In genomic region chr13:52128714-52129700, GRCh38 we compare ENCODE assay signal across 8 cellular contexts.
DNase-seq lines count a peak whose midpoint lies in the region; ATAC-seq lines count a peak whose summit lies in the region.

A gene with protein sequence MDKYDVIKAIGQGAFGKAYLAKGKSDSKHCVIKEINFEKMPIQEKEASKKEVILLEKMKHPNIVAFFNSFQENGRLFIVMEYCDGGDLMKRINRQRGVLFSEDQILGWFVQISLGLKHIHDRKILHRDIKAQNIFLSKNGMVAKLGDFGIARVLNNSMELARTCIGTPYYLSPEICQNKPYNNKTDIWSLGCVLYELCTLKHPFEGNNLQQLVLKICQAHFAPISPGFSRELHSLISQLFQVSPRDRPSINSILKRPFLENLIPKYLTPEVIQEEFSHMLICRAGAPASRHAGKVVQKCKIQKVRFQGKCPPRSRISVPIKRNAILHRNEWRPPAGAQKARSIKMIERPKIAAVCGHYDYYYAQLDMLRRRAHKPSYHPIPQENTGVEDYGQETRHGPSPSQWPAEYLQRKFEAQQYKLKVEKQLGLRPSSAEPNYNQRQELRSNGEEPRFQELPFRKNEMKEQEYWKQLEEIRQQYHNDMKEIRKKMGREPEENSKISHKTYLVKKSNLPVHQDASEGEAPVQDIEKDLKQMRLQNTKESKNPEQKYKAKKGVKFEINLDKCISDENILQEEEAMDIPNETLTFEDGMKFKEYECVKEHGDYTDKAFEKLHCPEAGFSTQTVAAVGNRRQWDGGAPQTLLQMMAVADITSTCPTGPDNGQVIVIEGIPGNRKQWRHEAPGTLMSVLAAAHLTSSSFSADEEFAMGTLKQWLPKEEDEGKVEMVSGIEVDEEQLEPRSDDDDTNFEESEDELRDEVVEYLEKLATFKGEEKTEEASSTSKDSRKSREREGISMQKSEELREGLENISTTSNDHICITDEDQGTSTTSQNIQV (minus strand): TSS chr13:52129073. CDS start chr13:52127482, 1,591 bp downstream.

- peak within 1 kb of the TSS; percentile 29 for H3K27ac ChIP-seq in cingulate gyrus (ENCODE audit: low read depth, low read length)

- DNase-seq in NCI-H2081 (lab: John Stamatoyannopoulos, UW) (peak; percentile 21 to 35), NCI-H2081 treated with DMSO at 0.1 percent for 48 hours (lab: John Stamatoyannopoulos, UW) (no peak), NCI-H146 treated with DMSO at 0.1 percent for 48 hours (lab: John Stamatoyannopoulos, UW; ENCODE audit: unreplicated experiment) (peak; percentile 7), left kidney (ENCODE audit: low read depth, low spot score) (peak; percentile 89)
- peak; percentile 22 to 44 for DNase-seq in activated CD4-positive, alpha-beta T cell treated with anti-CD3 and anti-CD28 coated beads for 24 hours (ENCODE audit: low read depth in 2 of 2)
- peak; percentile 27 to 52 for DNase-seq in stimulated activated CD4-positive, alpha-beta T cell treated with anti-CD3 and anti-CD28 coated beads, Interleukin-1b, Interleukin-23, amount 100 ng/mL, for 4 hours (ENCODE audit: low read depth in 2 of 2)

- ATAC-seq in HG02623 (IDR thresholded peaks at IDR 0.05; ENCODE audit: unreplicated experiment): peak; percentile 54
